Comparison of ENCODE assay signal across 13 cellular contexts in the genomic region with DNA sequence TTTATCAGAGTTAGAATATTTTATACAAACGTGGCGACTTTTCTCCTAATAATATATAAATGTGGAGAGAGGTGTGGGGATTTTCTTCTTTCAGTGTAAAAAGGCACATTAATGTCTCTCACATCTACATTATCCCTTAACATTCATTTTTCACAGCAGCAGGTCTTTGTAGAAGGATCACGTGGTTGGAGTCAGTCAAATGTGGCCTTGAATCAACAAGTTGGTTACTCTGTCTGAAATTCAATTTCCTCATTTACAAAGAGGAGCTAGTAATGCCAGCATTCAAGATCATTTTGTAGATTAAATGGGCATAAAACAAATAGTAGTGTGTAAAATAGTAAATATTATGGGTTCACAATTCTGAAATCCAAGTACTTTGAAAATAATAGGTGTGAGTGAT.
"Had no signal": no experiment of that assay in that cellular context is flagged by ENCODE, and none has a peak within 500 bp of the region (broad histone marks: within the 10 kb centered on the region; RNA-seq: fewer than 3 reads in every experiment).

No MANE protein-coding gene starts in this region.

- DNase-seq: activated CD4-positive, alpha-beta T cell treated with anti-CD3 and anti-CD28 coated beads, Interleukin-2, amount 10 ng/mL, durations not matched to agents 7 days and 5 days; activated CD8-positive, alpha-beta memory T cell treated with anti-CD3 and anti-CD28 coated beads, Interleukin-2, amount 50 U/mL, for 48 hours; activated gamma-delta T cell treated with Interleukin-2 at 50 U/mL for 16 hours; amniotic stem cell; naive B cell; stimulated activated CD4-positive, alpha-beta T cell treated with anti-CD3 and anti-CD28 coated beads, Interleukin-2, amount 100 ng/mL, for 24 hours; stomach; testis; upper lobe of left lung had no signal

- ATAC-seq: gastroesophageal sphincter, left lobe of liver had no signal

- H3K9ac ChIP-seq: parathyroid adenoma had no signal

- H3K36me3 ChIP-seq: gastroesophageal sphincter, neutrophil, stomach, upper lobe of left lung had no signal

- H3K4me3 ChIP-seq: gastroesophageal sphincter, stomach, testis, upper lobe of left lung had no signal

- H3K4me1 ChIP-seq: gastroesophageal sphincter, parathyroid adenoma, stomach, testis, upper lobe of left lung had no signal

- H3K27me3 ChIP-seq: gastroesophageal sphincter, neutrophil, stomach, testis, upper lobe of left lung had no signal

- H3K79me2 ChIP-seq: parathyroid adenoma had no signal

- H3K27ac ChIP-seq: gastroesophageal sphincter, neutrophil, parathyroid adenoma, stomach, testis, upper lobe of left lung had no signal

- H3K9me3 ChIP-seq: gastroesophageal sphincter, neutrophil, stomach, testis, upper lobe of left lung had no signal
